In the genomic region with DNA sequence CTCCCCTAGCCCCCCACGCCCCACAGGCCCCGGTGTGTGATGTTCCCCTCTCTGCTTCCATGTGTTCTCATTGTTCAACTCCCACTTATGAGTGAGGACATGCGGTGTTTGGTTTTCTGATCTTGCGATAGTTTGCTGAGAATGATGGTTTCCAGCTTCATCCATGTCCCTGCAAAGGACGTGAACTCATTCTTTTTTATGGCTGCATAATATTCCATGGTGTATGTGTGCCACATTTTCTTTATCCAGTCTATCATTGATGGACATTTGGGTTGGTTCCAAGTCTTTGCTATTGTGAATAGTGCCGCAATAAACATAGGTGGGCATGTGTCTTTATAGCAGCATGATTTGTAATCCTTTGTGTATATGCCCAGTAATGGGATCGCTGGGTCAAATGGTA, we compare ENCODE assay signal across 1 cellular context. TPM values are rescaled to one million over a fixed set of nuclear protein-coding genes. Genes with fewer than 3 reads are reported as not detected.
"Had no signal": no experiment of that assay in that cellular context is flagged by ENCODE, and none has a peak within 500 bp of the region (broad histone marks: within the 10 kb centered on the region; RNA-seq: fewer than 3 reads in every experiment).

No MANE protein-coding gene starts in this region.

RNA-seq across cellular contexts. Expression of a gene that starts 47.6 kb away (rescaled TPM):
- total RNA-seq: MCF 10A had no signal
